In genomic region chr1:114208106-114208505, GRCh38 we compare ENCODE assay signal across 28 cellular contexts. TPM values are rescaled to one million over a fixed set of nuclear protein-coding genes. Genes with fewer than 3 reads are reported as not detected.
DNase-seq lines count a peak whose midpoint lies in the region; ATAC-seq and TF ChIP-seq lines count a peak whose summit lies in the region.
"Had no signal": no experiment of that assay in that cellular context is flagged by ENCODE, and none has a peak within 500 bp of the region (broad histone marks: within the 10 kb centered on the region; RNA-seq: fewer than 3 reads in every experiment).

No MANE protein-coding gene starts in this region.

- H3K9me3 Mint-ChIP-seq in activated CD8-positive, alpha-beta memory T cell treated with anti-CD3 and anti-CD28 coated beads, Interleukin-2, amount 10 ng/mL, durations not matched to agents 7 days and 5 days (ENCODE audit: low read depth), result no peaks in the 10 kb centered on the region
- H3K9me3 Mint-ChIP-seq: CD8-positive, alpha-beta memory T cell; IgD-negative memory B cell; T-cell had no signal

- no peak for ATAC-seq in activated CD8-positive, alpha-beta memory T cell treated with anti-CD3 and anti-CD28 coated beads, Interleukin-2, amount 10 ng/mL, durations not matched to agents 7 days and 5 days
- ATAC-seq in GM21717 (IDR thresholded peaks at IDR 0.05; ENCODE audit: unreplicated experiment), result no peak
- ATAC-seq in GM18519 (IDR thresholded peaks at IDR 0.05; ENCODE audit: low FRiP score, unreplicated experiment), result no peak
- ATAC-seq: HCT116 had no signal

- H3K27me3 Mint-ChIP-seq in activated CD8-positive, alpha-beta memory T cell treated with anti-CD3 and anti-CD28 coated beads, Interleukin-2, amount 10 ng/mL, durations not matched to agents 7 days and 5 days, result peaks cover 63% of the 10 kb centered on the region

- H3K9me2 ChIP-seq in neural cell (ENCODE audit: insufficient read depth, low read length), result no peaks in the 10 kb centered on the region

- H3K4me1 Mint-ChIP-seq in activated CD8-positive, alpha-beta memory T cell treated with anti-CD3 and anti-CD28 coated beads, Interleukin-2, amount 10 ng/mL, durations not matched to agents 7 days and 5 days, result no peaks in the 10 kb centered on the region

- TF ChIP-seq EP300 in neural cell (conservative IDR thresholded peaks at IDR 0.05; ENCODE audit: poor library complexity, severe bottlenecking), result no peak
- no peak for TF ChIP-seq EP300 in sigmoid colon (IDR thresholded peaks at IDR 0.05)

- H3K4me2 ChIP-seq in neural cell (ENCODE audit: low read length), result no peak overlapping the region
- H3K4me2 ChIP-seq: KMS-11 had no signal

- no peak overlapping the region for H2AFZ ChIP-seq in neural cell (ENCODE audit: low read depth, low read length)

- no peak overlapping the region for H3K27ac Mint-ChIP-seq in activated CD8-positive, alpha-beta memory T cell treated with anti-CD3 and anti-CD28 coated beads, Interleukin-2, amount 10 ng/mL, durations not matched to agents 7 days and 5 days
- H3K27ac Mint-ChIP-seq: T-cell had no signal

- no peak for TF ChIP-seq RAD21 in neural cell (conservative IDR thresholded peaks at IDR 0.05)

- no peaks in the 10 kb centered on the region for H3K79me2 ChIP-seq in neural cell (replicated peaks; ENCODE audit: insufficient read depth, low read length)

- WGBS in sigmoid colon, 2 donors, result 77 to 82% methylated on average over 4 of the region's 4 CpGs

- TF ChIP-seq CTCF in neural cell (IDR thresholded peaks at IDR 0.05; ENCODE audit: poor library complexity, severe bottlenecking), result no peak
- TF ChIP-seq CTCF in sigmoid colon (IDR thresholded peaks at IDR 0.05), result no peak

- H3F3A ChIP-seq in neural cell (ENCODE audit: insufficient read depth, low read length, poor library complexity, severe bottlenecking), result no peaks in the 10 kb centered on the region

- no peak for TF ChIP-seq POLR2A in sigmoid colon (IDR thresholded peaks at IDR 0.05)

- no peaks in the 10 kb centered on the region for H3K4me1 ChIP-seq in sigmoid colon
- H3K4me1 ChIP-seq: BE2C, SJSA1 had no signal

- peak overlapping the region; percentile 9 for H3K9ac ChIP-seq in neural cell (ENCODE audit: low read length)
- H3K9ac ChIP-seq: KMS-11 had no signal

- H3K9me3 ChIP-seq in neural cell (ENCODE audit: low read length) (no peaks in the 10 kb centered on the region), sigmoid colon (no peaks in the 10 kb centered on the region)
- H3K9me3 ChIP-seq: BE2C, SJSA1 had no signal

- DNase-seq in DMS53 (lab: John Stamatoyannopoulos, UW), result peak; percentile 33
- no peak for DNase-seq in DMS53 treated with DMSO at 0.1 percent for 48 hours (lab: John Stamatoyannopoulos, UW; ENCODE audit: unreplicated experiment)
- DNase-seq in activated CD8-positive, alpha-beta memory T cell treated with anti-CD3 and anti-CD28 coated beads, Interleukin-2, amount 10 ng/mL, durations not matched to agents 7 days and 5 days, result peak; percentile 18
- DNase-seq in activated CD8-positive, alpha-beta memory T cell treated with anti-CD3 and anti-CD28 coated beads, Interleukin-2, amount 50 U/mL, for 4 hours, result no peak
- DNase-seq in sigmoid colon, result no peak
- DNase-seq: ACHN; CD8-positive, alpha-beta memory T cell; DMS 273 treated with DMSO at 0.1 percent for 48 hours; GOT3; NCI-H1048; NCI-H1436; NCI-H187 treated with DMSO at 0.1 percent for 48 hours; NCI-H2107; NCI-H345; NCI-H510A treated with DMSO at 0.1 percent for 48 hours; Right ventricle myocardium superior; RPMI8226; T-cell had no signal

- CTCF ChIA-PET in activated CD8-positive, alpha-beta memory T cell treated with anti-CD3 and anti-CD28 coated beads, Interleukin-2, amount 10 ng/mL, durations not matched to agents 7 days and 5 days (lab: Charles Lee), result interaction anchor here (1.5 kb wide), 1 partner anchor 17 kb away, joined by 3 read pairs; no protein-coding TSS in a partner anchor

- H3K4me3 Mint-ChIP-seq in activated CD8-positive, alpha-beta memory T cell treated with anti-CD3 and anti-CD28 coated beads, Interleukin-2, amount 10 ng/mL, durations not matched to agents 7 days and 5 days, result no peak overlapping the region
- H3K4me3 Mint-ChIP-seq: T-cell had no signal

- H3K27ac ChIP-seq in neural cell (ENCODE audit: low read length) (peak overlapping the region; percentile 43), sigmoid colon (no peak overlapping the region)
- H3K27ac ChIP-seq: 22Rv1, KMS-11, SJSA1 had no signal

- intact Hi-C loops in sigmoid colon (cut with DNase I), result no loop called here

- H3K36me3 Mint-ChIP-seq in activated CD8-positive, alpha-beta memory T cell treated with anti-CD3 and anti-CD28 coated beads, Interleukin-2, amount 10 ng/mL, durations not matched to agents 7 days and 5 days, result no peaks in the 10 kb centered on the region
- H3K36me3 Mint-ChIP-seq: CD14-positive monocyte; CD8-positive, alpha-beta memory T cell; IgD-negative memory B cell; T-cell had no signal

- no peaks in the 10 kb centered on the region for H3K36me3 ChIP-seq in neural cell (ENCODE audit: insufficient read depth, low read length)
- H3K36me3 ChIP-seq in sigmoid colon, result no peaks in the 10 kb centered on the region
- H3K36me3 ChIP-seq: BE2C, SJSA1 had no signal

- H4K20me1 ChIP-seq in neural cell (ENCODE audit: insufficient read depth), result no peaks in the 10 kb centered on the region

- H3K4me3 ChIP-seq in neural cell (ENCODE audit: low read length) (peak overlapping the region; percentile 21), sigmoid colon (no peak overlapping the region)
- H3K4me3 ChIP-seq: SJSA1 had no signal

- H3K27me3 ChIP-seq in neural cell (ENCODE audit: insufficient read depth, low read depth, low read length) (no peaks in the 10 kb centered on the region), sigmoid colon (peaks cover 0 to 3% (median 0%) of the 10 kb centered on the region in 3 donors)
- H3K27me3 ChIP-seq: BE2C had no signal

TF ChIP-seq in neural cell, 6 proteins besides CTCF, POLR2A, EP300 and RAD21:
- TF ChIP-seq SMC3 (conservative IDR thresholded peaks at IDR 0.05; ENCODE audit: poor library complexity) (no peak), MXI1 (conservative IDR thresholded peaks at IDR 0.05; ENCODE audit: poor library complexity, severe bottlenecking) (no peak), REST (IDR thresholded peaks at IDR 0.05; ENCODE audit: borderline replicate concordance) (no peak), POLR2AphosphoS5 (IDR thresholded peaks at IDR 0.05) (no peak), EZH2 (IDR thresholded peaks at IDR 0.05; ENCODE audit: borderline replicate concordance, insufficient read depth, low read length, poor library complexity, severe bottlenecking) (no peak), TAF1 (IDR thresholded peaks at IDR 0.05; ENCODE audit: low read depth) (no peak)

RNA-seq across cellular contexts. Expression of gene SYT6, which starts 54.4 kb away (rescaled TPM):
- total RNA-seq in activated CD8-positive, alpha-beta memory T cell treated with anti-CD3 and anti-CD28 coated beads, Interleukin-2, amount 10 ng/mL, durations not matched to agents 7 days and 5 days, result not detected
- polyA plus RNA-seq in neural cell (8.1 and 9.9 TPM in 2 replicates), sigmoid colon (under 1 TPM in 1 of 3 donors, not detected in 2; 0.32 TPM)
- 17.5 and 18.3 TPM in 2 replicates for polyA minus RNA-seq in neural cell
- 1 to 10 TPM in 1 of 4 donors, under 1 TPM in 2, not detected in 1; 0.36 to 1.9 (median 0.55) TPM for total RNA-seq in sigmoid colon
- total RNA-seq: CD8-positive, alpha-beta memory T cell; Right ventricle myocardium superior; SJSA1 had no signal
- polyA plus RNA-seq: CD14-positive monocyte; CD8-positive, alpha-beta memory T cell; IgD-negative memory B cell had no signal

Comparison
In these comparisons a context has a peak if more than half of its experiments do, and no peak if none do; other contexts are left out.
1. DNase-seq: peak in DMS53 (single experiment) and activated CD8-positive, alpha-beta memory T cell treated with anti-CD3 and anti-CD28 coated beads, Interleukin-2, amount 10 ng/mL, durations not matched to agents 7 days and 5 days (single experiment); none in DMS53 treated with DMSO at 0.1 percent for 48 hours (single experiment), activated CD8-positive, alpha-beta memory T cell treated with anti-CD3 and anti-CD28 coated beads, Interleukin-2, amount 50 U/mL, for 4 hours (single experiment) and sigmoid colon (single experiment).